ENCODE assay signal across 16 cellular contexts in the genomic region with DNA sequence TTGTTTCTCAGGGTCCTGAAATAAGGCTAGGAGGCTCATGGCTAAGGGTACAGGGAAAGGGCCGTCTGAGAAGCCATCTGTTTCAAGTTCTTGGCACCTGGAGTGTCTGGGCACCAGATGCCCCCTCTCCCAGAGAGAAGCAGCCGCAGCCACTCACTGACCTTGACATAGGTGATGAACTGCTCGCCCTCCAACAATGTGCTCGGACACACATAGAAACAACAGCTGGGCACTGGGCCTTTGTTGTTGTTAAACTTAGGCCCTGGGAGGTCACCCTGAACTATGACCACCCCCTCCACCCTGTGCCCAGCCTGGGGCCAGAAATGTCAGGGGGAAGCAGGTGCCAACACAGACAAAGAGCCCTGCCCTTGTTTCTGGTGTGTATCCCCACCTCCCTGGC. TPM values are rescaled to one million over a fixed set of nuclear protein-coding genes. Genes with fewer than 3 reads are reported as not detected.
DNase-seq lines count a peak whose midpoint lies in the region; ATAC-seq and TF ChIP-seq lines count a peak whose summit lies in the region.
"Had no signal": no experiment of that assay in that cellular context is flagged by ENCODE, and none has a peak within 500 bp of the region (broad histone marks: within the 10 kb centered on the region; RNA-seq: fewer than 3 reads in every experiment).

No MANE protein-coding gene starts in this region.

- TF ChIP-seq CTCF in gastrocnemius medialis (IDR thresholded peaks at IDR 0.05 in 4 of 5, conservative IDR thresholded peaks at IDR 0.05 in 1 of 5) = no peak

- CTCF ChIA-PET in activated naive CD4-positive, alpha-beta T cell treated with anti-CD3 and anti-CD28 coated beads for 36 hours (lab: Charles Lee) = interaction anchor here (0.6 to 0.8 kb wide), 2 partner anchors 82 to 187 kb away, joined by 3 to 4 read pairs; no protein-coding TSS in a partner anchor

- peak; percentile 47 for DNase-seq in NCI-H82 (lab: John Stamatoyannopoulos, UW)
- DNase-seq in NCI-H82 treated with DMSO at 0.1 percent for 48 hours (lab: John Stamatoyannopoulos, UW; ENCODE audit: unreplicated experiment) = no peak
- peak; percentile 71 to 76 for DNase-seq in SJCRH30
- DNase-seq in left ventricle myocardium superior = no peak
- DNase-seq in gastrocnemius medialis = no peak
- DNase-seq in inferior parietal cortex (ENCODE audit: extremely low spot score) = no peak
- no peak for DNase-seq in activated naive CD4-positive, alpha-beta T cell treated with anti-CD3 and anti-CD28 coated beads for 36 hours
- DNase-seq: 8988T; CD8-positive, alpha-beta memory T cell; Kasumi-1; NCI-H1417; NCI-H2029; NCI-H510A treated with DMSO at 0.1 percent for 48 hours had no signal

- no peak overlapping the region for H3K4me3 ChIP-seq in SJCRH30
- H3K4me3 ChIP-seq in gastrocnemius medialis = no peak overlapping the region
- H3K4me3 ChIP-seq: BLaER1 had no signal

- in situ Hi-C loops in gastrocnemius medialis (cut with MboI; ENCODE audit: low sequenced_read_pairs in 4 of 4) = no loop called here

- H3K36me3 ChIP-seq in SJCRH30 = no peaks in the 10 kb centered on the region
- no peaks in the 10 kb centered on the region for H3K36me3 ChIP-seq in gastrocnemius medialis
- H3K36me3 ChIP-seq: BLaER1 had no signal

- no peak for TF ChIP-seq POLR2A in gastrocnemius medialis (IDR thresholded peaks at IDR 0.05)

- no peak overlapping the region for H3K4me3 Mint-ChIP-seq in activated naive CD4-positive, alpha-beta T cell treated with anti-CD3 and anti-CD28 coated beads for 36 hours
- H3K4me3 Mint-ChIP-seq: CD8-positive, alpha-beta memory T cell had no signal

- peaks cover 47% of the 10 kb centered on the region for H3K4me1 ChIP-seq in SJCRH30
- H3K4me1 ChIP-seq in gastrocnemius medialis = peaks cover 35 to 53% of the 10 kb centered on the region in 2 donors

- H3K27me3 Mint-ChIP-seq in activated naive CD4-positive, alpha-beta T cell treated with anti-CD3 and anti-CD28 coated beads for 36 hours (ENCODE audit: low read depth) = peaks cover 9% of the 10 kb centered on the region

- no peak overlapping the region for H3K27ac Mint-ChIP-seq in activated naive CD4-positive, alpha-beta T cell treated with anti-CD3 and anti-CD28 coated beads for 36 hours

- intact Hi-C loops in left ventricle myocardium superior (cut with micrococcal nuclease) = no loop called here
- intact Hi-C loops in gastrocnemius medialis (cut with DNase I; ENCODE audit: low total_unique reads) = no loop called here
- intact Hi-C loops in activated naive CD4-positive, alpha-beta T cell treated with anti-CD3 and anti-CD28 coated beads for 36 hours (cut with micrococcal nuclease) = no loop called here

- ATAC-seq in left ventricle myocardium superior = peak; percentile 29
- ATAC-seq in gastrocnemius medialis = no peak
- ATAC-seq in HG02870 (IDR thresholded peaks at IDR 0.05; ENCODE audit: unreplicated experiment) = no peak
- ATAC-seq: HepG2 had no signal

- no peaks in the 10 kb centered on the region for H3K36me3 Mint-ChIP-seq in activated naive CD4-positive, alpha-beta T cell treated with anti-CD3 and anti-CD28 coated beads for 36 hours (ENCODE audit: low read depth)
- H3K36me3 Mint-ChIP-seq: CD8-positive, alpha-beta memory T cell had no signal

- H3K27me3 ChIP-seq in SJCRH30 = no peaks in the 10 kb centered on the region
- H3K27me3 ChIP-seq in gastrocnemius medialis = no peaks in the 10 kb centered on the region
- H3K27me3 ChIP-seq: BLaER1 had no signal

- H3K27ac ChIP-seq in SJCRH30 = peak overlapping the region; percentile 65
- H3K27ac ChIP-seq in gastrocnemius medialis = peak overlapping the region; percentile 93
- H3K27ac ChIP-seq: BLaER1 had no signal

- H3K4me1 Mint-ChIP-seq in activated naive CD4-positive, alpha-beta T cell treated with anti-CD3 and anti-CD28 coated beads for 36 hours (ENCODE audit: low read depth) = peaks cover 2% of the 10 kb centered on the region

- H3K9me3 ChIP-seq in SJCRH30 (replicated peaks) (no peaks in the 10 kb centered on the region), gastrocnemius medialis (no peaks in the 10 kb centered on the region)
- H3K9me3 ChIP-seq: BLaER1 had no signal

- no peaks in the 10 kb centered on the region for H3K9me3 Mint-ChIP-seq in activated naive CD4-positive, alpha-beta T cell treated with anti-CD3 and anti-CD28 coated beads for 36 hours

RNA-seq across cellular contexts. Expression of gene TNNI1, which starts 9.3 kb away (rescaled TPM):
- total RNA-seq in SJCRH30 (2014; rRNA removed; shearing (Covaris generic)) = 230 and 281 TPM in 2 replicates
- 1.1 TPM for total RNA-seq in left ventricle myocardium superior
- 1,000 to 10,000 TPM in 2 of 4 donors, 100 to 1,000 TPM in 2; 304 to 3,604 (median 1,823) TPM for total RNA-seq in gastrocnemius medialis
- total RNA-seq in activated naive CD4-positive, alpha-beta T cell treated with anti-CD3 and anti-CD28 coated beads for 36 hours = not detected
- total RNA-seq: CD8-positive, alpha-beta memory T cell; HepG2 had no signal

RNA-seq across cellular contexts. Expression of gene LAD1, which starts 31.7 kb away (rescaled TPM):
- total RNA-seq in SJCRH30 (2014; rRNA removed; shearing (Covaris generic)) = 1.1 and 2.9 TPM in 2 replicates
- 2.2 TPM for total RNA-seq in left ventricle myocardium superior
- total RNA-seq in gastrocnemius medialis = 1 to 10 TPM in 2 of 4 donors, under 1 TPM in 2; 0.25 to 6.2 (median 0.92) TPM
- total RNA-seq in activated naive CD4-positive, alpha-beta T cell treated with anti-CD3 and anti-CD28 coated beads for 36 hours = not detected
- total RNA-seq: CD8-positive, alpha-beta memory T cell had no signal

RNA-seq across cellular contexts. Expression of gene PHLDA3, which starts 38.2 kb away (rescaled TPM):
- 30.8 and 33.9 TPM in 2 replicates for total RNA-seq in SJCRH30 (2014; rRNA removed; shearing (Covaris generic))
- total RNA-seq in left ventricle myocardium superior = 20.4 TPM
- total RNA-seq in gastrocnemius medialis = 10 to 100 TPM in 3 of 4 donors, 1 to 10 TPM in 1; 7.4 to 91.8 (median 62.7) TPM
- total RNA-seq in activated naive CD4-positive, alpha-beta T cell treated with anti-CD3 and anti-CD28 coated beads for 36 hours = 10 to 100 TPM; 19.5 TPM

RNA-seq across cellular contexts. Expression of gene TNNT2, which starts 53.3 kb away (rescaled TPM):
- 74.9 and 90.0 TPM in 2 replicates for total RNA-seq in SJCRH30 (2014; rRNA removed; shearing (Covaris generic))
- 10,350 TPM for total RNA-seq in left ventricle myocardium superior
- total RNA-seq in gastrocnemius medialis = 10 to 100 TPM in 1 of 4 donors, 1 to 10 TPM in 1, under 1 TPM in 1, not detected in 1; 0.39 to 14.8 (median 6.7) TPM
- not detected for total RNA-seq in activated naive CD4-positive, alpha-beta T cell treated with anti-CD3 and anti-CD28 coated beads for 36 hours
- total RNA-seq: CD8-positive, alpha-beta memory T cell had no signal

Comparison
In these comparisons a context has a peak if more than half of its experiments do, and no peak if none do; other contexts are left out.
1. DNase-seq: peak in NCI-H82 (single experiment) and SJCRH30 (2 of 2); none in NCI-H82 treated with DMSO at 0.1 percent for 48 hours (single experiment), left ventricle myocardium superior (single experiment), gastrocnemius medialis (0 of 2), inferior parietal cortex (single experiment) and activated naive CD4-positive, alpha-beta T cell treated with anti-CD3 and anti-CD28 coated beads for 36 hours (single experiment).
2. RNA of gene TNNI1, which starts 9.3 kb away (total RNA-seq): 304 to 3,604 TPM in gastrocnemius medialis and 230 to 281 TPM in SJCRH30; 1.1 TPM in left ventricle myocardium superior (single experiment) and not detected in activated naive CD4-positive, alpha-beta T cell treated with anti-CD3 and anti-CD28 coated beads for 36 hours; every median in the first group is over 100 times any median in the second.